Comparison of ENCODE assay signal across 13 cellular contexts in the genomic region with DNA sequence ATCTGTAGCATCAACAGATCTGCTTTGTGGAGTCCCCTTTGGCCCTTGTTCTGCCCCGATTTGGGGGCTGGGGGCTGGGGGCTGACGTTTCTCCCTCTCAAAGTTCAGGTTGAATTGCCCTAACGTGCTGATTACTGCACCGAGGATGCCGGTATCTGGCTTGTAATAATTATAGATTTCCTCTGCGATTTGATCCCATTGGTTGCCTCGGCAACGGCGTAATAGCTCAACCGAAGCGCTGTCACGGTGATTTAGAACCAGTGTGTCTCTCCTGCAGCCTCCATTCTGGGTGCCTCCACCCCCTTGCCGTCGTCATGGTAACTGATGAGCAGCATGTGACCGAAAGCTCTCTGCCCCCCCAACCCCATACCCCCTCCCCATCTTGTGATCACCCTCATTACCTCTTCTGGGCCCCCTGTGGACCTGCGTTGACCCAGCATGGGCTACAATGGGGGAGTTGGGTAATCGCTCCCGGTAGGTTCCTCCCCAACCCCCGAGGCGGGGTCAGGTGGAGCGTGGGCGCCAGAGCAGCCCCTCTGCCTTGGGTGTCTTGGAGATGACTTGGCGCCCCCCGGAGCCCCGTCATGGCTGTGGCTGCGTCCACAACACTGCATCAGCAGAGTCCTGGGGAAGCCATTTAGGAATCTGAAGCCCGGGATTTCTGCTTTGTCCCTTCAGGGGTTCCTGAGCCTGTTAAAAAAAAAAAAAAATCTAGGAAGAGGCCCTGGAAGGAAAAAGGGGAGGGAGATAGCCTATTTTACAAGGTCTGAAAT. TPM values are rescaled to one million over a fixed set of nuclear protein-coding genes. Genes with fewer than 3 reads are reported as not detected.
DNase-seq lines count a peak whose midpoint lies in the region; ATAC-seq, FAIRE-seq and TF ChIP-seq lines count a peak whose summit lies in the region.
"Had no signal": no experiment of that assay in that cellular context is flagged by ENCODE, and none has a peak within 500 bp of the region (broad histone marks: within the 10 kb centered on the region; RNA-seq: fewer than 3 reads in every experiment).

No MANE protein-coding gene starts in this region.

- no peak for ATAC-seq in GM19395 (IDR thresholded peaks at IDR 0.05; ENCODE audit: unreplicated experiment)
- ATAC-seq: T-helper 17 cell had no signal

- DNase-seq in NCI-H1417 (lab: John Stamatoyannopoulos, UW) (peak; percentile 57 to 98 (median 88)), SHP77 (lab: John Stamatoyannopoulos, UW) (peak; percentile 31 to 42), hippocampal formation (lab: John Stamatoyannopoulos, UW) (peak; percentile 22 to 42), posterior cingulate gyrus (peak; percentile 26 to 96 (median 74)), GM19238 (ENCODE audit: insufficient read length, low spot score) (no peak), GM12891 (ENCODE audit: insufficient read length, low spot score) (no peak)
- no peak for DNase-seq in stimulated activated CD4-positive, alpha-beta T cell treated with anti-CD3 and anti-CD28 coated beads, Interleukin-1b, Interleukin-23, amount 100 ng/mL, for 48 hours
- DNase-seq: activated naive CD8-positive, alpha-beta T cell treated with anti-CD3 and anti-CD28 coated beads for 36 hours; PC-9; T-helper 17 cell had no signal

- FAIRE-seq in GM12891 (lab: Jason Lieb, UNC) = no peak
- FAIRE-seq: frontal cortex, H54 had no signal

- no peak for TF ChIP-seq POLR2A in GM12891 (IDR thresholded peaks at IDR 0.05; ENCODE audit: low read depth, low read length)

- intact Hi-C loops in posterior cingulate gyrus (cut with DNase I) = no loop called here

TF ChIP-seq in GM12891, 5 proteins besides CTCF, POLR2A, EP300 and RAD21:
- TF ChIP-seq SPI1 (IDR thresholded peaks at IDR 0.05; ENCODE audit: low read depth, low read length) (no peak), POU2F2 (IDR thresholded peaks at IDR 0.05; ENCODE audit: low read depth, low read length) (no peak), PAX5 (IDR thresholded peaks at IDR 0.05; ENCODE audit: insufficient read depth, low read length, severe bottlenecking) (no peak), TAF1 (IDR thresholded peaks at IDR 0.05; ENCODE audit: low read depth, low read length) (no peak), POLR2AphosphoS5 (IDR thresholded peaks at IDR 0.05; ENCODE audit: low read depth, low read length) (no peak)

RNA-seq across cellular contexts. Expression of a gene that starts 38.4 kb away (rescaled TPM):
- 4.8 TPM for polyA plus RNA-seq in GM12891 (2012; ENCODE audit: low read depth, missing spikeins)

Comparison
In these comparisons a context has a peak if more than half of its experiments do, and no peak if none do; other contexts are left out.
1. DNase-seq: peak in NCI-H1417 (3 of 3), SHP77 (2 of 2), hippocampal formation (2 of 2) and posterior cingulate gyrus (10 of 10); none in stimulated activated CD4-positive, alpha-beta T cell treated with anti-CD3 and anti-CD28 coated beads, Interleukin-1b, Interleukin-23, amount 100 ng/mL, for 48 hours (single experiment), GM19238 (single experiment) and GM12891 (single experiment).